ENCODE assay signal across 1 cellular context in the genomic region with DNA sequence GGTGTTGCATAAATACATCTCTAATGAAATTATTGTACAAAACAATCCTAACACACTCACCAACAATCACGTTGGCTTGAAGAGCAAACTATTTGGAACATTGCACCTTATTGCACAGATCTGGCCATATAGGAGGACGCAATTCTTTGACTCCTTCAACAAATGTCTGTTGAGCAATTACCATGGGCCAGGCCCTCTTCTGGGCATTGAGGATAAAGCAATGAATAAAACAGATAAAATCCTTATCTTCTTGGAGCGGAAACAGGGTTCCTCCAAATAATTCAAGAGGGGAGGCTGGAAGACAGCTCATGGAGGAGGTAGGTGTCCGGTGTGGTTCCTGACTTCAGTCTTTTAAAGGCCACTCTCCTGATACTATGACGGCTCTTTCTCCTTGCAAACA.
TF ChIP-seq lines count a peak whose summit lies in the region.

No MANE protein-coding gene starts in this region.

TF ChIP-seq in GM23338, 12 proteins besides CTCF, POLR2A, EP300 and RAD21 (continued from another document):
- TF ChIP-seq, protein P1, sequence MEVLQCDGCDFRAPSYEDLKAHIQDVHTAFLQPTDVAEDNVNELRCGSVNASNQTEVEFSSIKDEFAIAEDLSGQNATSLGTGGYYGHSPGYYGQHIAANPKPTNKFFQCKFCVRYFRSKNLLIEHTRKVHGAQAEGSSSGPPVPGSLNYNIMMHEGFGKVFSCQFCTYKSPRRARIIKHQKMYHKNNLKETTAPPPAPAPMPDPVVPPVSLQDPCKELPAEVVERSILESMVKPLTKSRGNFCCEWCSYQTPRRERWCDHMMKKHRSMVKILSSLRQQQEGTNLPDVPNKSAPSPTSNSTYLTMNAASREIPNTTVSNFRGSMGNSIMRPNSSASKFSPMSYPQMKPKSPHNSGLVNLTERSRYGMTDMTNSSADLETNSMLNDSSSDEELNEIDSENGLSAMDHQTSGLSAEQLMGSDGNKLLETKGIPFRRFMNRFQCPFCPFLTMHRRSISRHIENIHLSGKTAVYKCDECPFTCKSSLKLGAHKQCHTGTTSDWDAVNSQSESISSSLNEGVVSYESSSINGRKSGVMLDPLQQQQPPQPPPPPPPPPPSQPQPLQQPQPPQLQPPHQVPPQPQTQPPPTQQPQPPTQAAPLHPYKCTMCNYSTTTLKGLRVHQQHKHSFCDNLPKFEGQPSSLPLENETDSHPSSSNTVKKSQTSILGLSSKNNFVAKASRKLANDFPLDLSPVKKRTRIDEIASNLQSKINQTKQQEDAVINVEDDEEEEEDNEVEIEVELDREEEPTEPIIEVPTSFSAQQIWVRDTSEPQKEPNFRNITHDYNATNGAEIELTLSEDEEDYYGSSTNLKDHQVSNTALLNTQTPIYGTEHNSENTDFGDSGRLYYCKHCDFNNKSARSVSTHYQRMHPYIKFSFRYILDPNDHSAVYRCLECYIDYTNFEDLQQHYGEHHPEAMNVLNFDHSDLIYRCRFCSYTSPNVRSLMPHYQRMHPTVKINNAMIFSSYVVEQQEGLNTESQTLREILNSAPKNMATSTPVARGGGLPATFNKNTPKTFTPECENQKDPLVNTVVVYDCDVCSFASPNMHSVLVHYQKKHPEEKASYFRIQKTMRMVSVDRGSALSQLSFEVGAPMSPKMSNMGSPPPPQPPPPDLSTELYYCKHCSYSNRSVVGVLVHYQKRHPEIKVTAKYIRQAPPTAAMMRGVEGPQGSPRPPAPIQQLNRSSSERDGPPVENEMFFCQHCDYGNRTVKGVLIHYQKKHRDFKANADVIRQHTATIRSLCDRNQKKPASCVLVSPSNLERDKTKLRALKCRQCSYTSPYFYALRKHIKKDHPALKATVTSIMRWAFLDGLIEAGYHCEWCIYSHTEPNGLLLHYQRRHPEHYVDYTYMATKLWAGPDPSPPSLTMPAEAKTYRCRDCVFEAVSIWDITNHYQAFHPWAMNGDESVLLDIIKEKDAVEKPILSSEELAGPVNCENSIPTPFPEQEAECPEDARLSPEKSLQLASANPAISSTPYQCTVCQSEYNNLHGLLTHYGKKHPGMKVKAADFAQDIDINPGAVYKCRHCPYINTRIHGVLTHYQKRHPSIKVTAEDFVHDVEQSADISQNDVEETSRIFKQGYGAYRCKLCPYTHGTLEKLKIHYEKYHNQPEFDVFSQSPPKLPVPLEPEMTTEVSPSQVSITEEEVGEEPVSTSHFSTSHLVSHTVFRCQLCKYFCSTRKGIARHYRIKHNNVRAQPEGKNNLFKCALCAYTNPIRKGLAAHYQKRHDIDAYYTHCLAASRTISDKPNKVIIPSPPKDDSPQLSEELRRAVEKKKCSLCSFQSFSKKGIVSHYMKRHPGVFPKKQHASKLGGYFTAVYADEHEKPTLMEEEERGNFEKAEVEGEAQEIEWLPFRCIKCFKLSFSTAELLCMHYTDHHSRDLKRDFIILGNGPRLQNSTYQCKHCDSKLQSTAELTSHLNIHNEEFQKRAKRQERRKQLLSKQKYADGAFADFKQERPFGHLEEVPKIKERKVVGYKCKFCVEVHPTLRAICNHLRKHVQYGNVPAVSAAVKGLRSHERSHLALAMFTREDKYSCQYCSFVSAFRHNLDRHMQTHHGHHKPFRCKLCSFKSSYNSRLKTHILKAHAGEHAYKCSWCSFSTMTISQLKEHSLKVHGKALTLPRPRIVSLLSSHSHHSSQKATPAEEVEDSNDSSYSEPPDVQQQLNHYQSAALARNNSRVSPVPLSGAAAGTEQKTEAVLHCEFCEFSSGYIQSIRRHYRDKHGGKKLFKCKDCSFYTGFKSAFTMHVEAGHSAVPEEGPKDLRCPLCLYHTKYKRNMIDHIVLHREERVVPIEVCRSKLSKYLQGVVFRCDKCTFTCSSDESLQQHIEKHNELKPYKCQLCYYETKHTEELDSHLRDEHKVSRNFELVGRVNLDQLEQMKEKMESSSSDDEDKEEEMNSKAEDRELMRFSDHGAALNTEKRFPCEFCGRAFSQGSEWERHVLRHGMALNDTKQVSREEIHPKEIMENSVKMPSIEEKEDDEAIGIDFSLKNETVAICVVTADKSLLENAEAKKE (CRISPR knock-in tag; IDR thresholded peaks at IDR 0.05): no peak
- TF ChIP-seq ZNF114 (CRISPR knock-in tag; IDR thresholded peaks at IDR 0.05) (no peak), CREB1 (CRISPR knock-in tag; IDR thresholded peaks at IDR 0.05; ENCODE audit: low read depth) (no peak), JUNB (IDR thresholded peaks at IDR 0.05; ENCODE audit: unreplicated experiment) (no peak), EZH2phosphoT487 (IDR thresholded peaks at IDR 0.05; ENCODE audit: unreplicated experiment) (no peak), STAT1 (IDR thresholded peaks at IDR 0.05; ENCODE audit: unreplicated experiment) (no peak), EZH2 (IDR thresholded peaks at IDR 0.05; ENCODE audit: low read depth, unreplicated experiment) (no peak)
- TF ChIP-seq, protein P2, sequence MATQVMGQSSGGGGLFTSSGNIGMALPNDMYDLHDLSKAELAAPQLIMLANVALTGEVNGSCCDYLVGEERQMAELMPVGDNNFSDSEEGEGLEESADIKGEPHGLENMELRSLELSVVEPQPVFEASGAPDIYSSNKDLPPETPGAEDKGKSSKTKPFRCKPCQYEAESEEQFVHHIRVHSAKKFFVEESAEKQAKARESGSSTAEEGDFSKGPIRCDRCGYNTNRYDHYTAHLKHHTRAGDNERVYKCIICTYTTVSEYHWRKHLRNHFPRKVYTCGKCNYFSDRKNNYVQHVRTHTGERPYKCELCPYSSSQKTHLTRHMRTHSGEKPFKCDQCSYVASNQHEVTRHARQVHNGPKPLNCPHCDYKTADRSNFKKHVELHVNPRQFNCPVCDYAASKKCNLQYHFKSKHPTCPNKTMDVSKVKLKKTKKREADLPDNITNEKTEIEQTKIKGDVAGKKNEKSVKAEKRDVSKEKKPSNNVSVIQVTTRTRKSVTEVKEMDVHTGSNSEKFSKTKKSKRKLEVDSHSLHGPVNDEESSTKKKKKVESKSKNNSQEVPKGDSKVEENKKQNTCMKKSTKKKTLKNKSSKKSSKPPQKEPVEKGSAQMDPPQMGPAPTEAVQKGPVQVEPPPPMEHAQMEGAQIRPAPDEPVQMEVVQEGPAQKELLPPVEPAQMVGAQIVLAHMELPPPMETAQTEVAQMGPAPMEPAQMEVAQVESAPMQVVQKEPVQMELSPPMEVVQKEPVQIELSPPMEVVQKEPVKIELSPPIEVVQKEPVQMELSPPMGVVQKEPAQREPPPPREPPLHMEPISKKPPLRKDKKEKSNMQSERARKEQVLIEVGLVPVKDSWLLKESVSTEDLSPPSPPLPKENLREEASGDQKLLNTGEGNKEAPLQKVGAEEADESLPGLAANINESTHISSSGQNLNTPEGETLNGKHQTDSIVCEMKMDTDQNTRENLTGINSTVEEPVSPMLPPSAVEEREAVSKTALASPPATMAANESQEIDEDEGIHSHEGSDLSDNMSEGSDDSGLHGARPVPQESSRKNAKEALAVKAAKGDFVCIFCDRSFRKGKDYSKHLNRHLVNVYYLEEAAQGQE (IDR thresholded peaks at IDR 0.05; ENCODE audit: unreplicated experiment): no peak
